Comparison of ENCODE assay signal across 11 cellular contexts in the genomic region with DNA sequence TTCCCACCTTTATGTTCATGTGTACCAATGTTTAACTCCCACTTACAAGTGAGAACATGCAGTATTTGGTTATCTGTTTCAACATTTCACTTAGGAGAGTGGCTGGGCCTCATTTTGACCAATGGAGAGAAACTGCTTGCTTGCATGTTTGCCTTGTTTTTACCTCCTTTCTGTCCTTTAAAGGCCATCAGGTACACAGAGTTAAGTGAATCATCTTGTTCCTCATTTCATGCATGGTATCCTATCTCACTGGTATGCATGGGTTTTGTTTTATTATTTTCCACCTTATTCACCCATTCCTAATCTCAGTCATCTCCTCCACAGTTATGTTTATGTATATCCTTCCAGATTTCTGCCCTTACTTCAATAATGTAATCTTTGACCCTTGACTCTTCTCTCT.
"Had no signal": no experiment of that assay in that cellular context is flagged by ENCODE, and none has a peak within 500 bp of the region (broad histone marks: within the 10 kb centered on the region; RNA-seq: fewer than 3 reads in every experiment).

No MANE protein-coding gene starts in this region.

- DNase-seq: GM23248, GOT3, H7, H9, HCEC 1CT, HFFc6 had no signal

- H3K9me3 ChIP-seq: HAP-1 had no signal

- ATAC-seq: GM23338, HCT116 had no signal

- H2AFZ ChIP-seq: GM23248, GM23338 had no signal

- H3K4me3 Mint-ChIP-seq: GM23338, H9, HFFc6 had no signal

- H3K27ac ChIP-seq: GM23248 had no signal

- H3K4me2 ChIP-seq: GM23338 had no signal

- H3K9ac ChIP-seq: GM23248 had no signal

- H3K27ac Mint-ChIP-seq: GM23338, H9, HFFc6 had no signal

- FAIRE-seq: H1, H54 had no signal

- H3K4me3 ChIP-seq: GM23248, GM23338, HAP-1 had no signal

- H3K36me3 ChIP-seq: HAP-1 had no signal

- H3K9me3 Mint-ChIP-seq: GM23338, H9, HFFc6 had no signal
